32 cellular contexts compared by ENCODE assay signal in the genomic region with DNA sequence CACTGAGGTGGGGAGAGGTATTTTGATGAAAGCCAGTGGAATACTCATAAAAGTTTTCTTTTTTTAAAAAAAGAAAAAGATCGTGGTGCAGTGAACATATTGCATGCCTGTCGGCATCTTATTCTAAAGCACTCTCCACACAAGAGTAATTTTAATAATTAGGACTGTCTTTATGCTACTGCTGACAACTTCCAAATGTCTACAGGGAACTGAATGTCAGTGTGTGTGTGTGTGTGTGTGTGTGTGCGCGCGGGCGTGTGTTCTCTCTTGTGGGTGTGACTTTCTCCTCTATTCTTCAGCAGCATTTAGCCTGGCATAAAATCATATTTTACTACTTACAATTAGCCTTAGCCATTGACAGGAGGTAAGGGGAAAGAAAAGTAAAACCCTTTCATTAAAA.
A peak's percentile ranks its signal among the peaks of the same experiment; 100 is the strongest.
DNase-seq lines count a peak whose midpoint lies in the region; ATAC-seq and TF ChIP-seq lines count a peak whose summit lies in the region.
"Had no signal": no experiment of that assay in that cellular context is flagged by ENCODE, and none has a peak within 500 bp of the region (broad histone marks: within the 10 kb centered on the region; RNA-seq: fewer than 3 reads in every experiment).

No MANE protein-coding gene starts in this region.

- H3K4me1 ChIP-seq in SK-N-SH (ENCODE audit: control insufficient read depth in 1 of 2, insufficient read depth in 2 of 2, low read depth in 1 of 2, low read length in 1 of 2) = no peaks in the 10 kb centered on the region
- H3K4me1 ChIP-seq: A549; BE2C; BLaER1; BLaER1 treated with 17β-estradiol and CSF1 and Interleukin-3, amounts not matched to agents 10 nM and 100 nM; Caco-2 had no signal

- POLR2A ChIA-PET in SK-N-SH (lab: Yijun Ruan, JAX) = no interaction called here

- H3K4me3 ChIP-seq in SK-N-SH (ENCODE audit: low read depth in 2 of 2, low read length in 1 of 2) (no peak overlapping the region), neural cell (ENCODE audit: low read length) (no peak overlapping the region)
- H3K4me3 ChIP-seq: A549; BLaER1; BLaER1 treated with 17β-estradiol and CSF1 and Interleukin-3, amounts not matched to agents 10 nM and 100 nM had no signal

- H3K9me2 ChIP-seq in SK-N-SH (no peaks in the 10 kb centered on the region), neural cell (ENCODE audit: insufficient read depth, low read length) (no peaks in the 10 kb centered on the region)

- CTCF ChIA-PET in SK-N-SH (lab: Yijun Ruan, JAX) = no interaction called here

- no peak overlapping the region for H3K4me2 ChIP-seq in SK-N-SH
- no peak overlapping the region for H3K4me2 ChIP-seq in neural cell (ENCODE audit: low read length)
- H3K4me2 ChIP-seq: A549; BLaER1; BLaER1 treated with 17β-estradiol and CSF1 and Interleukin-3, amounts not matched to agents 10 nM and 100 nM had no signal

- H4K20me1 ChIP-seq in SK-N-SH (ENCODE audit: insufficient read depth) (peaks cover under 1% of the 10 kb centered on the region; the same call in 1 of the 2 replicates), neural cell (ENCODE audit: insufficient read depth) (no peaks in the 10 kb centered on the region)
- H4K20me1 ChIP-seq: BLaER1; BLaER1 treated with 17β-estradiol and CSF1 and Interleukin-3, amounts not matched to agents 10 nM and 100 nM had no signal

- no peak for DNase-seq in SK-N-SH
- peak; percentile 23 to 26 for DNase-seq in erythroblast (lab: John Stamatoyannopoulos, UW)
- peak; percentile 7 for DNase-seq in putamen (ENCODE audit: low spot score)
- no peak for DNase-seq in activated T-cell treated with anti-CD3 and anti-CD28 coated beads for 4 hours
- no peak for DNase-seq in posterior cingulate gyrus
- no peak for DNase-seq in DMS 273 treated with DMSO at 0.1 percent for 48 hours (lab: John Stamatoyannopoulos, UW)
- DNase-seq: 8988T; ACHN; AML-193; BE2C; C1 segment of cervical spinal cord; Caco-2; Calu3; CD4-positive, alpha-beta memory T cell; CD4-positive, alpha-beta T cell; CD4-positive, CD25-positive, alpha-beta regulatory T cell; CD8-positive, alpha-beta memory T cell; CD8-positive, alpha-beta T cell; COR-L47; DMS153; DMS53; DMS79; DMS79 treated with DMSO at 0.1 percent for 48 hours; DND-41; EL had no signal

- ATAC-seq in SK-N-SH treated with all-trans-retinoic acid at 6 μM for 48 hours = no peak
- ATAC-seq: A549; CD8-positive, alpha-beta T cell had no signal

- H3F3A ChIP-seq in SK-N-SH (replicated peaks; ENCODE audit: insufficient read depth) (no peaks in the 10 kb centered on the region), neural cell (ENCODE audit: insufficient read depth, low read length, poor library complexity, severe bottlenecking) (no peaks in the 10 kb centered on the region)

- H3K27me3 ChIP-seq in SK-N-SH (ENCODE audit: insufficient read depth) (no peaks in the 10 kb centered on the region), neural cell (ENCODE audit: insufficient read depth, low read depth, low read length) (no peaks in the 10 kb centered on the region)
- H3K27me3 ChIP-seq: BE2C; BLaER1; BLaER1 treated with 17β-estradiol and CSF1 and Interleukin-3, amounts not matched to agents 10 nM and 100 nM had no signal

- no peak overlapping the region for H3K27ac ChIP-seq in SK-N-SH (ENCODE audit: low read depth in 2 of 2, low read length in 1 of 2)
- peak overlapping the region; percentile 33 for H3K27ac ChIP-seq in neural cell (ENCODE audit: low read length)
- H3K27ac ChIP-seq: 22Rv1; A549; BLaER1; BLaER1 treated with 17β-estradiol and CSF1 and Interleukin-3, amounts not matched to agents 10 nM and 100 nM; C4-2B had no signal

- H3K79me2 ChIP-seq in SK-N-SH (ENCODE audit: insufficient read depth) (no peaks in the 10 kb centered on the region), neural cell (replicated peaks; ENCODE audit: insufficient read depth, low read length) (no peaks in the 10 kb centered on the region)

- 0 out of 2 replicates have a peak overlapping the region, but pooled peaks have one; percentile 16 for H2AFZ ChIP-seq in SK-N-SH (ENCODE audit: low read depth)
- H2AFZ ChIP-seq in neural cell (ENCODE audit: low read depth, low read length) = no peak overlapping the region

- 54% methylated on average over 6 of the region's 6 CpGs for WGBS in SK-N-SH (ENCODE audit: low lambda C conversion rate)

- no peak for TF ChIP-seq EP300 in SK-N-SH (IDR thresholded peaks at IDR 0.05; ENCODE audit: borderline replicate concordance in 1 of 2, low read depth in 1 of 2, low read length in 1 of 2)
- peak; percentile 62 for TF ChIP-seq EP300 in neural cell (conservative IDR thresholded peaks at IDR 0.05; ENCODE audit: poor library complexity, severe bottlenecking)

- H3K36me3 ChIP-seq in SK-N-SH (replicated peaks in 1 of 2; ENCODE audit: control insufficient read depth in 1 of 2, insufficient read depth in 2 of 2, low read length in 1 of 2) = no peaks in the 10 kb centered on the region
- no peaks in the 10 kb centered on the region for H3K36me3 ChIP-seq in neural cell (ENCODE audit: insufficient read depth, low read length)
- H3K36me3 ChIP-seq: BE2C; BLaER1; BLaER1 treated with 17β-estradiol and CSF1 and Interleukin-3, amounts not matched to agents 10 nM and 100 nM had no signal

- TF ChIP-seq CTCF in SK-N-SH (IDR thresholded peaks at IDR 0.05) (no peak), neural cell (IDR thresholded peaks at IDR 0.05; ENCODE audit: poor library complexity, severe bottlenecking) (no peak)

- H3K9me3 ChIP-seq in SK-N-SH (no peaks in the 10 kb centered on the region), neural cell (ENCODE audit: low read length) (no peaks in the 10 kb centered on the region)
- H3K9me3 ChIP-seq: A549; BE2C; BLaER1; BLaER1 treated with 17β-estradiol and CSF1 and Interleukin-3, amounts not matched to agents 10 nM and 100 nM; Caco-2 had no signal

- TF ChIP-seq POLR2A in erythroblast (IDR thresholded peaks at IDR 0.05; ENCODE audit: low read length) = no peak

- TF ChIP-seq RAD21 in SK-N-SH (IDR thresholded peaks at IDR 0.05; ENCODE audit: low read length) (no peak), neural cell (conservative IDR thresholded peaks at IDR 0.05) (no peak)

- H3K9ac ChIP-seq in SK-N-SH (no peak overlapping the region), neural cell (ENCODE audit: low read length) (no peak overlapping the region)
- H3K9ac ChIP-seq: BLaER1; BLaER1 treated with 17β-estradiol and CSF1 and Interleukin-3, amounts not matched to agents 10 nM and 100 nM had no signal

- intact Hi-C loops in posterior cingulate gyrus (cut with DNase I) = no loop called here

TF ChIP-seq in SK-N-SH, 30 proteins besides CTCF, POLR2A, EP300 and RAD21 (continues in another document):
- no peak for TF ChIP-seq MEF2A (IDR thresholded peaks at IDR 0.05; ENCODE audit: borderline replicate concordance, low read depth)
- TF ChIP-seq CHD2 (IDR thresholded peaks at IDR 0.05; ENCODE audit: low read length, partially characterized antibody) = no peak
- no peak for TF ChIP-seq NFIC (IDR thresholded peaks at IDR 0.05; ENCODE audit: borderline replicate concordance)
- TF ChIP-seq GABPA (IDR thresholded peaks at IDR 0.05; ENCODE audit: low read depth) = no peak
- no peak for TF ChIP-seq RXRA (IDR thresholded peaks at IDR 0.05; ENCODE audit: borderline replicate concordance, low read depth)
- TF ChIP-seq NRF1 (IDR thresholded peaks at IDR 0.05; ENCODE audit: low read depth, low read length) = no peak
- TF ChIP-seq SMC3 (IDR thresholded peaks at IDR 0.05; ENCODE audit: low read depth, low read length) = no peak
- TF ChIP-seq EZH2phosphoT487 (IDR thresholded peaks at IDR 0.05; ENCODE audit: borderline replicate concordance, low read depth) = no peak
- no peak for TF ChIP-seq RFX5 (IDR thresholded peaks at IDR 0.05; ENCODE audit: low read length)
- TF ChIP-seq TAF1 (IDR thresholded peaks at IDR 0.05; ENCODE audit: borderline replicate concordance, low read depth, low read length) = no peak
- no peak for TF ChIP-seq MXI1 (IDR thresholded peaks at IDR 0.05; ENCODE audit: low read depth, low read length)

TF ChIP-seq in SK-N-SH treated with all-trans-retinoic acid at 6 μM for 48 hours, 23 proteins besides CTCF, POLR2A, EP300 and RAD21 (continues in another document):
- TF ChIP-seq ZNF565 (CRISPR knock-in tag; conservative IDR thresholded peaks at IDR 0.05; ENCODE audit: low read depth) = no peak
- TF ChIP-seq ZNF70 (CRISPR knock-in tag; IDR thresholded peaks at IDR 0.05) = no peak
- TF ChIP-seq, protein P1, sequence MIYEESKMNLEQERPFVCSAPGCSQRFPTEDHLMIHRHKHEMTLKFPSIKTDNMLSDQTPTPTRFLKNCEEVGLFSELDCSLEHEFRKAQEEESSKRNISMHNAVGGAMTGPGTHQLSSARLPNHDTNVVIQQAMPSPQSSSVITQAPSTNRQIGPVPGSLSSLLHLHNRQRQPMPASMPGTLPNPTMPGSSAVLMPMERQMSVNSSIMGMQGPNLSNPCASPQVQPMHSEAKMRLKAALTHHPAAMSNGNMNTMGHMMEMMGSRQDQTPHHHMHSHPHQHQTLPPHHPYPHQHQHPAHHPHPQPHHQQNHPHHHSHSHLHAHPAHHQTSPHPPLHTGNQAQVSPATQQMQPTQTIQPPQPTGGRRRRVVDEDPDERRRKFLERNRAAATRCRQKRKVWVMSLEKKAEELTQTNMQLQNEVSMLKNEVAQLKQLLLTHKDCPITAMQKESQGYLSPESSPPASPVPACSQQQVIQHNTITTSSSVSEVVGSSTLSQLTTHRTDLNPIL (CRISPR knock-in tag; IDR thresholded peaks at IDR 0.05; ENCODE audit: low read depth) = no peak
- no peak for TF ChIP-seq CSDC2 (CRISPR knock-in tag; IDR thresholded peaks at IDR 0.05)

TF ChIP-seq in neural cell, 6 proteins besides CTCF, POLR2A, EP300 and RAD21:
- TF ChIP-seq POLR2AphosphoS5 (IDR thresholded peaks at IDR 0.05) = peak; percentile 60
- no peak for TF ChIP-seq SMC3 (conservative IDR thresholded peaks at IDR 0.05; ENCODE audit: poor library complexity)
- TF ChIP-seq TAF1 (IDR thresholded peaks at IDR 0.05; ENCODE audit: low read depth) = no peak
- TF ChIP-seq MXI1 (conservative IDR thresholded peaks at IDR 0.05; ENCODE audit: poor library complexity, severe bottlenecking) = no peak

Comparison
In these comparisons a context has a peak if more than half of its experiments do, and no peak if none do; other contexts are left out.
1. DNase-seq: peak in erythroblast (2 of 2) and putamen (single experiment); none in SK-N-SH (single experiment), activated T-cell treated with anti-CD3 and anti-CD28 coated beads for 4 hours (single experiment), posterior cingulate gyrus (0 of 10) and DMS 273 treated with DMSO at 0.1 percent for 48 hours (single experiment).